34 cellular contexts compared by ENCODE assay signal in genomic region chr5:62030326-62030725, GRCh38.
"Had no signal": no experiment of that assay in that cellular context is flagged by ENCODE, and none has a peak within 500 bp of the region (broad histone marks: within the 10 kb centered on the region; RNA-seq: fewer than 3 reads in every experiment).

No MANE protein-coding gene starts in this region.

- H3K27me3 Mint-ChIP-seq: activated B cell treated with CpG ODN at 0.5 μM for 24 hours; activated CD4-positive, alpha-beta memory T cell treated with anti-CD3 and anti-CD28 coated beads for 36 hours; activated CD4-positive, alpha-beta T cell treated with anti-CD3 and anti-CD28 coated beads, Interleukin-2, amount 10 ng/mL, durations not matched to agents 24 days and 14 days; activated CD8-positive, alpha-beta memory T cell treated with anti-CD3 and anti-CD28 coated beads, Interleukin-2, amount 10 ng/mL, durations not matched to agents 7 days and 5 days; activated naive CD4-positive, alpha-beta T cell treated with anti-CD3 and anti-CD28 coated beads, Interleukin-2, amount 50 U/mL, for 24 hours; activated naive CD8-positive, alpha-beta T cell treated with anti-CD3 and anti-CD28 coated beads for 36 hours; activated naive CD8-positive, alpha-beta T cell treated with anti-CD3 and anti-CD28 coated beads, Interleukin-2, amount 50 U/mL, for 24 hours; effector memory CD8-positive, alpha-beta T cell had no signal

- H3K4me1 ChIP-seq: adrenal gland, body of pancreas, gastrocnemius medialis, heart left ventricle had no signal

- H3K9me3 ChIP-seq: adrenal gland, body of pancreas, gastrocnemius medialis had no signal

- DNase-seq: activated B cell treated with CpG ODN at 0.5 μM for 24 hours; activated CD4-positive, alpha-beta memory T cell treated with anti-CD3 and anti-CD28 coated beads for 36 hours; activated CD4-positive, alpha-beta T cell treated with anti-CD3 and anti-CD28 coated beads for 36 hours; activated CD4-positive, alpha-beta T cell treated with anti-CD3 and anti-CD28 coated beads, Interleukin-2, amount 10 ng/mL, durations not matched to agents 24 days and 14 days; activated CD8-positive, alpha-beta memory T cell treated with anti-CD3 and anti-CD28 coated beads, Interleukin-2, amount 10 ng/mL, durations not matched to agents 7 days and 5 days; activated CD8-positive, alpha-beta memory T cell treated with anti-CD3 and anti-CD28 coated beads, Interleukin-2, amount 50 U/mL, for 4 hours; activated CD8-positive, alpha-beta T cell treated with anti-CD3 and anti-CD28 coated beads, Interleukin-2, amount 10 ng/mL, durations not matched to agents 7 days and 5 days; activated effector memory CD4-positive, alpha-beta T cell treated with anti-CD3 and anti-CD28 coated beads, Interleukin-2, amount 50 U/mL, for 16 hours; activated naive CD4-positive, alpha-beta T cell treated with anti-CD3 and anti-CD28 coated beads for 36 hours; activated naive CD8-positive, alpha-beta T cell treated with anti-CD3 and anti-CD28 coated beads for 36 hours; activated naive CD8-positive, alpha-beta T cell treated with anti-CD3 and anti-CD28 coated beads, Interleukin-2, amount 50 U/mL, for 24 hours; activated T-cell treated with anti-CD3 and anti-CD28 coated beads, Interleukin-2, amount 50 U/mL, for 1 hour; activated T-cell treated with anti-CD3 and anti-CD28 coated beads, Interleukin-2, amount 50 U/mL, for 48 hours; adrenal gland; amygdala; aorta; body of pancreas; cortex of kidney; dermis blood vessel endothelial cell; effector CD4-positive, alpha-beta T cell; effector memory CD8-positive, alpha-beta T cell; foreskin fibroblast; gastrocnemius medialis; glutamatergic neuron; heart left ventricle; T-helper 2 cell had no signal

- H3K27ac Mint-ChIP-seq: activated B cell treated with CpG ODN at 0.5 μM for 24 hours; activated CD4-positive, alpha-beta memory T cell treated with anti-CD3 and anti-CD28 coated beads for 36 hours; activated CD4-positive, alpha-beta T cell treated with anti-CD3 and anti-CD28 coated beads for 36 hours; activated CD4-positive, alpha-beta T cell treated with anti-CD3 and anti-CD28 coated beads, Interleukin-2, amount 10 ng/mL, durations not matched to agents 24 days and 14 days; activated CD8-positive, alpha-beta memory T cell treated with anti-CD3 and anti-CD28 coated beads, Interleukin-2, amount 10 ng/mL, durations not matched to agents 7 days and 5 days; activated CD8-positive, alpha-beta T cell treated with anti-CD3 and anti-CD28 coated beads, Interleukin-2, amount 10 ng/mL, durations not matched to agents 7 days and 5 days; activated naive CD4-positive, alpha-beta T cell treated with anti-CD3 and anti-CD28 coated beads for 36 hours; activated naive CD4-positive, alpha-beta T cell treated with anti-CD3 and anti-CD28 coated beads, Interleukin-2, amount 50 U/mL, for 24 hours; activated naive CD8-positive, alpha-beta T cell treated with anti-CD3 and anti-CD28 coated beads for 36 hours; activated naive CD8-positive, alpha-beta T cell treated with anti-CD3 and anti-CD28 coated beads, Interleukin-2, amount 50 U/mL, for 24 hours; activated T-helper 1 cell treated with anti-CD3 and anti-CD28 coated beads, Interleukin-12 subunit alpha, Interleukin-12 subunit beta, Interleukin-2, Interleukin-4 antibody, amounts not matched to agents 30 ng/mL and 10 ng/mL and 1 ng/mL, durations not matched to agents 14 hours and 24 hours and 36 hours; activated T-helper 2 cell treated with anti-CD3 and anti-CD28 coated beads, Interferon-gamma antibody, Interleukin-2, Interleukin-4, amounts not matched to agents 10 μg/mL and 5 μg/mL and 100 μg/mL, durations not matched to agents 14 hours and 24 hours and 36 hours; effector memory CD8-positive, alpha-beta T cell had no signal

- H3K4me1 Mint-ChIP-seq: activated B cell treated with CpG ODN at 0.5 μM for 24 hours; activated CD4-positive, alpha-beta T cell treated with anti-CD3 and anti-CD28 coated beads for 36 hours; activated CD4-positive, alpha-beta T cell treated with anti-CD3 and anti-CD28 coated beads, Interleukin-2, amount 10 ng/mL, durations not matched to agents 24 days and 14 days; activated CD8-positive, alpha-beta memory T cell treated with anti-CD3 and anti-CD28 coated beads, Interleukin-2, amount 10 ng/mL, durations not matched to agents 7 days and 5 days; activated naive CD4-positive, alpha-beta T cell treated with anti-CD3 and anti-CD28 coated beads, Interleukin-2, amount 50 U/mL, for 24 hours; activated naive CD8-positive, alpha-beta T cell treated with anti-CD3 and anti-CD28 coated beads for 36 hours; activated naive CD8-positive, alpha-beta T cell treated with anti-CD3 and anti-CD28 coated beads, Interleukin-2, amount 50 U/mL, for 24 hours had no signal

- H3K27ac ChIP-seq: adrenal gland, body of pancreas, gastrocnemius medialis, heart left ventricle, VCaP had no signal

- H3K4me3 Mint-ChIP-seq: activated B cell treated with CpG ODN at 0.5 μM for 24 hours; activated CD4-positive, alpha-beta memory T cell treated with anti-CD3 and anti-CD28 coated beads for 36 hours; activated CD4-positive, alpha-beta T cell treated with anti-CD3 and anti-CD28 coated beads for 36 hours; activated CD4-positive, alpha-beta T cell treated with anti-CD3 and anti-CD28 coated beads, Interleukin-2, amount 10 ng/mL, durations not matched to agents 24 days and 14 days; activated CD8-positive, alpha-beta memory T cell treated with anti-CD3 and anti-CD28 coated beads, Interleukin-2, amount 10 ng/mL, durations not matched to agents 7 days and 5 days; activated CD8-positive, alpha-beta T cell treated with anti-CD3 and anti-CD28 coated beads, Interleukin-2, amount 10 ng/mL, durations not matched to agents 7 days and 5 days; activated naive CD4-positive, alpha-beta T cell treated with anti-CD3 and anti-CD28 coated beads for 36 hours; activated naive CD4-positive, alpha-beta T cell treated with anti-CD3 and anti-CD28 coated beads, Interleukin-2, amount 50 U/mL, for 24 hours; activated naive CD8-positive, alpha-beta T cell treated with anti-CD3 and anti-CD28 coated beads for 36 hours; activated naive CD8-positive, alpha-beta T cell treated with anti-CD3 and anti-CD28 coated beads, Interleukin-2, amount 50 U/mL, for 24 hours; activated T-helper 1 cell treated with anti-CD3 and anti-CD28 coated beads, Interleukin-12 subunit alpha, Interleukin-12 subunit beta, Interleukin-2, Interleukin-4 antibody, amounts not matched to agents 30 ng/mL and 10 ng/mL and 1 ng/mL, durations not matched to agents 14 hours and 24 hours and 36 hours; effector memory CD8-positive, alpha-beta T cell had no signal

- H3K9me3 Mint-ChIP-seq: activated T-helper 1 cell treated with anti-CD3 and anti-CD28 coated beads, Interleukin-12 subunit alpha, Interleukin-12 subunit beta, Interleukin-2, Interleukin-4 antibody, amounts not matched to agents 30 ng/mL and 10 ng/mL and 1 ng/mL, durations not matched to agents 14 hours and 24 hours and 36 hours; activated T-helper 2 cell treated with anti-CD3 and anti-CD28 coated beads, Interferon-gamma antibody, Interleukin-2, Interleukin-4, amounts not matched to agents 10 μg/mL and 5 μg/mL and 100 μg/mL, durations not matched to agents 14 hours and 24 hours and 36 hours had no signal

- H3K27me3 ChIP-seq: adrenal gland, body of pancreas, gastrocnemius medialis, heart left ventricle had no signal

- FAIRE-seq: colon, TTC549 had no signal

- H3K36me3 ChIP-seq: adrenal gland, gastrocnemius medialis, heart left ventricle had no signal

- H3K36me3 Mint-ChIP-seq: activated CD4-positive, alpha-beta memory T cell treated with anti-CD3 and anti-CD28 coated beads for 36 hours; activated CD8-positive, alpha-beta memory T cell treated with anti-CD3 and anti-CD28 coated beads, Interleukin-2, amount 10 ng/mL, durations not matched to agents 7 days and 5 days; activated naive CD4-positive, alpha-beta T cell treated with anti-CD3 and anti-CD28 coated beads, Interleukin-2, amount 50 U/mL, for 24 hours; activated naive CD8-positive, alpha-beta T cell treated with anti-CD3 and anti-CD28 coated beads for 36 hours had no signal

- ATAC-seq: activated CD4-positive, alpha-beta T cell treated with anti-CD3 and anti-CD28 coated beads for 36 hours; activated CD4-positive, CD25-positive, alpha-beta regulatory T cell treated with anti-CD3 and anti-CD28 coated beads, Interleukin-2, amount 50 U/mL, for 24 hours; activated CD8-positive, alpha-beta memory T cell treated with anti-CD3 and anti-CD28 coated beads, Interleukin-2, amount 10 ng/mL, durations not matched to agents 7 days and 5 days; activated CD8-positive, alpha-beta T cell treated with anti-CD3 and anti-CD28 coated beads, Interleukin-2, amount 10 ng/mL, durations not matched to agents 7 days and 5 days; activated naive CD8-positive, alpha-beta T cell treated with anti-CD3 and anti-CD28 coated beads, Interleukin-2, amount 50 U/mL, for 24 hours; body of pancreas; effector memory CD8-positive, alpha-beta T cell; esophagus mucosa; gastrocnemius medialis; heart left ventricle had no signal

- H3K4me3 ChIP-seq: adrenal gland, body of pancreas, gastrocnemius medialis, heart left ventricle had no signal
